Comparison of ENCODE assay signal across 35 cellular contexts in the genomic region with DNA sequence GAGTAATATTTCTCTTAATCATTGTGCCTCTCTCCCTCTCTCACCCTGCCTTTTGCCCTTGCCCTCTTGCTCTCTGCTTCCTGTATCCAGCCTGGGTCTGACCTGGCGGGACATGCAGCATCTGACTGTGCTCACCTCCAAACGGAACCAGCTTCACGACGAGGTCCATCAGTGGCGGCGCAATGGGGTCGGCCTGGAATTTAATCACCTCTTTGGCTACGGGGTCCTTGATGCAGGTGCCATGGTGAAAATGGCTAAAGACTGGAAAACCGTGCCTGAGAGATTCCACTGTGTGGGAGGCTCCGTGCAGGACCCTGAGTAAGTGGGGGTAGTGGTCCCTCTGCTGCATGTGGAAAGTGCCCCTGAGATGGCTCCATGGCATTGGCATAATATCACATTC.
"Had no signal": no experiment of that assay in that cellular context is flagged by ENCODE, and none has a peak within 500 bp of the region (broad histone marks: within the 10 kb centered on the region; RNA-seq: fewer than 3 reads in every experiment).

No MANE protein-coding gene starts in this region.

- H3K4me1 ChIP-seq: ascending aorta had no signal

- H3K4me3 Mint-ChIP-seq: activated B cell treated with CpG ODN at 0.5 μM for 24 hours; activated CD4-positive, alpha-beta memory T cell treated with anti-CD3 and anti-CD28 coated beads for 36 hours; activated CD4-positive, alpha-beta T cell treated with anti-CD3 and anti-CD28 coated beads, Interleukin-2, amount 10 ng/mL, durations not matched to agents 24 days and 14 days; activated CD8-positive, alpha-beta T cell treated with anti-CD3 and anti-CD28 coated beads for 36 hours; activated naive CD4-positive, alpha-beta T cell treated with anti-CD3 and anti-CD28 coated beads, Interleukin-2, amount 10 ng/mL, durations not matched to agents 7 days and 5 days; activated naive CD4-positive, alpha-beta T cell treated with anti-CD3 and anti-CD28 coated beads, Interleukin-2, amount 50 U/mL, for 24 hours; activated naive CD8-positive, alpha-beta T cell; activated naive CD8-positive, alpha-beta T cell treated with anti-CD3 and anti-CD28 coated beads, Interleukin-2, amount 10 ng/mL, durations not matched to agents 7 days and 5 days; activated naive CD8-positive, alpha-beta T cell treated with anti-CD3 and anti-CD28 coated beads, Interleukin-2, amount 50 U/mL, for 24 hours; brain; central memory CD8-positive, alpha-beta T cell; T-helper 1 cell treated with Interleukin-12 subunit alpha and Interleukin-12 subunit beta and Interleukin-4 antibody, amounts not matched to agents 30 μg/mL and 1 μg/mL, for 36 hours; T-helper 2 cell treated with Interferon-gamma antibody and Interleukin-4, amounts not matched to agents 5 μg/mL and 100 μg/mL, for 36 hours had no signal

- H3K36me3 Mint-ChIP-seq: activated CD4-positive, alpha-beta memory T cell treated with anti-CD3 and anti-CD28 coated beads for 36 hours; activated naive CD4-positive, alpha-beta T cell treated with anti-CD3 and anti-CD28 coated beads, Interleukin-2, amount 10 ng/mL, durations not matched to agents 7 days and 5 days; activated naive CD4-positive, alpha-beta T cell treated with anti-CD3 and anti-CD28 coated beads, Interleukin-2, amount 50 U/mL, for 24 hours; activated naive CD8-positive, alpha-beta T cell; activated naive CD8-positive, alpha-beta T cell treated with anti-CD3 and anti-CD28 coated beads, Interleukin-2, amount 10 ng/mL, durations not matched to agents 7 days and 5 days had no signal

- H3K9me3 Mint-ChIP-seq: activated CD4-positive, alpha-beta memory T cell treated with anti-CD3 and anti-CD28 coated beads for 36 hours; activated CD4-positive, alpha-beta T cell treated with anti-CD3 and anti-CD28 coated beads, Interleukin-2, amount 10 ng/mL, durations not matched to agents 24 days and 14 days; activated naive CD4-positive, alpha-beta T cell treated with anti-CD3 and anti-CD28 coated beads, Interleukin-2, amount 10 ng/mL, durations not matched to agents 7 days and 5 days; activated naive CD4-positive, alpha-beta T cell treated with anti-CD3 and anti-CD28 coated beads, Interleukin-2, amount 50 U/mL, for 24 hours; activated naive CD8-positive, alpha-beta T cell treated with anti-CD3 and anti-CD28 coated beads, Interleukin-2, amount 10 ng/mL, durations not matched to agents 7 days and 5 days; activated T-helper 2 cell treated with anti-CD3 and anti-CD28 coated beads, Interferon-gamma antibody, Interleukin-2, Interleukin-4, amounts not matched to agents 10 μg/mL and 5 μg/mL and 100 μg/mL, durations not matched to agents 14 hours and 24 hours and 36 hours; central memory CD8-positive, alpha-beta T cell had no signal

- H3K27me3 ChIP-seq: ascending aorta, cardiac muscle cell had no signal

- H3K27ac Mint-ChIP-seq: activated B cell treated with CpG ODN at 0.5 μM for 24 hours; activated CD4-positive, alpha-beta memory T cell treated with anti-CD3 and anti-CD28 coated beads for 36 hours; activated CD4-positive, alpha-beta T cell treated with anti-CD3 and anti-CD28 coated beads, Interleukin-2, amount 10 ng/mL, durations not matched to agents 24 days and 14 days; activated CD8-positive, alpha-beta T cell treated with anti-CD3 and anti-CD28 coated beads for 36 hours; activated naive CD4-positive, alpha-beta T cell treated with anti-CD3 and anti-CD28 coated beads, Interleukin-2, amount 10 ng/mL, durations not matched to agents 7 days and 5 days; activated naive CD4-positive, alpha-beta T cell treated with anti-CD3 and anti-CD28 coated beads, Interleukin-2, amount 50 U/mL, for 24 hours; activated naive CD8-positive, alpha-beta T cell; activated naive CD8-positive, alpha-beta T cell treated with anti-CD3 and anti-CD28 coated beads, Interleukin-2, amount 10 ng/mL, durations not matched to agents 7 days and 5 days; activated naive CD8-positive, alpha-beta T cell treated with anti-CD3 and anti-CD28 coated beads, Interleukin-2, amount 50 U/mL, for 24 hours; activated T-helper 2 cell treated with anti-CD3 and anti-CD28 coated beads, Interferon-gamma antibody, Interleukin-2, Interleukin-4, amounts not matched to agents 10 μg/mL and 5 μg/mL and 100 μg/mL, durations not matched to agents 14 hours and 24 hours and 36 hours; brain; T-helper 1 cell treated with Interleukin-12 subunit alpha and Interleukin-12 subunit beta and Interleukin-4 antibody, amounts not matched to agents 30 μg/mL and 1 μg/mL, for 36 hours; T-helper 2 cell treated with Interferon-gamma antibody and Interleukin-4, amounts not matched to agents 5 μg/mL and 100 μg/mL, for 36 hours had no signal

- H3K9me3 ChIP-seq: ascending aorta had no signal

- H3K4me1 Mint-ChIP-seq: activated B cell treated with CpG ODN at 0.5 μM for 24 hours, brain had no signal

- H3K27ac ChIP-seq: ascending aorta, cardiac muscle cell, VCaP had no signal

- H3K27me3 Mint-ChIP-seq: activated CD4-positive, alpha-beta memory T cell treated with anti-CD3 and anti-CD28 coated beads for 36 hours; activated CD8-positive, alpha-beta T cell treated with anti-CD3 and anti-CD28 coated beads for 36 hours; activated naive CD4-positive, alpha-beta T cell treated with anti-CD3 and anti-CD28 coated beads, Interleukin-2, amount 10 ng/mL, durations not matched to agents 7 days and 5 days; activated naive CD8-positive, alpha-beta T cell; activated naive CD8-positive, alpha-beta T cell treated with anti-CD3 and anti-CD28 coated beads, Interleukin-2, amount 50 U/mL, for 24 hours; central memory CD8-positive, alpha-beta T cell had no signal

- H3K4me3 ChIP-seq: ascending aorta, cardiac muscle cell had no signal

- DNase-seq: activated B cell treated with CpG ODN at 0.5 μM for 24 hours; activated CD4-positive, alpha-beta memory T cell treated with anti-CD3 and anti-CD28 coated beads for 36 hours; activated CD4-positive, alpha-beta T cell treated with anti-CD3 and anti-CD28 coated beads for 4 hours; activated CD4-positive, alpha-beta T cell treated with anti-CD3 and anti-CD28 coated beads, Interleukin-2, amount 10 ng/mL, durations not matched to agents 24 days and 14 days; activated CD4-positive, alpha-beta T cell treated with anti-CD3 and anti-CD28 coated beads, Interleukin-2, amount 50 U/mL, for 1 hour; activated CD4-positive, alpha-beta T cell treated with anti-CD3 and anti-CD28 coated beads, Interleukin-2, amount 50 U/mL, for 4 hours; activated CD4-positive, CD25-positive, alpha-beta regulatory T cell treated with anti-CD3 and anti-CD28 coated beads, Interleukin-2, amount 50 U/mL, for 72 hours; activated CD8-positive, alpha-beta memory T cell treated with anti-CD3 and anti-CD28 coated beads, Interleukin-2, amount 50 U/mL, for 4 hours; activated CD8-positive, alpha-beta T cell treated with anti-CD3 and anti-CD28 coated beads for 36 hours; activated effector memory CD4-positive, alpha-beta T cell treated with Interleukin-2 at 50 U/mL for 16 hours; activated gamma-delta T cell; activated naive CD4-positive, alpha-beta T cell treated with anti-CD3 and anti-CD28 coated beads, Interleukin-2, amount 10 ng/mL, durations not matched to agents 7 days and 5 days; activated naive CD4-positive, alpha-beta T cell treated with Interleukin-2 at 50 U/mL for 16 hours; activated naive CD8-positive, alpha-beta T cell treated with anti-CD3 and anti-CD28 coated beads, Interleukin-2, amount 10 ng/mL, durations not matched to agents 7 days and 5 days; activated naive CD8-positive, alpha-beta T cell treated with anti-CD3 and anti-CD28 coated beads, Interleukin-2, amount 50 U/mL, for 24 hours; activated T-cell treated with anti-CD3 and anti-CD28 coated beads for 4 hours; activated T-cell treated with anti-CD3 and anti-CD28 coated beads, Interleukin-2, amount 50 U/mL, for 1 hour; activated T-cell treated with anti-CD3 and anti-CD28 coated beads, Interleukin-2, amount 50 U/mL, for 48 hours; amygdala; anterior cingulate cortex; caudate nucleus; SW 1271; T-helper 1 cell; T-helper 2 cell; T-helper 9 cell had no signal

- H3K36me3 ChIP-seq: ascending aorta, cardiac muscle cell had no signal

- ATAC-seq: activated CD8-positive, alpha-beta T cell treated with anti-CD3 and anti-CD28 coated beads for 36 hours; activated naive CD8-positive, alpha-beta T cell treated with anti-CD3 and anti-CD28 coated beads, Interleukin-2, amount 50 U/mL, for 24 hours had no signal
